ENCODE assay signal across 25 cellular contexts in the genomic region with DNA sequence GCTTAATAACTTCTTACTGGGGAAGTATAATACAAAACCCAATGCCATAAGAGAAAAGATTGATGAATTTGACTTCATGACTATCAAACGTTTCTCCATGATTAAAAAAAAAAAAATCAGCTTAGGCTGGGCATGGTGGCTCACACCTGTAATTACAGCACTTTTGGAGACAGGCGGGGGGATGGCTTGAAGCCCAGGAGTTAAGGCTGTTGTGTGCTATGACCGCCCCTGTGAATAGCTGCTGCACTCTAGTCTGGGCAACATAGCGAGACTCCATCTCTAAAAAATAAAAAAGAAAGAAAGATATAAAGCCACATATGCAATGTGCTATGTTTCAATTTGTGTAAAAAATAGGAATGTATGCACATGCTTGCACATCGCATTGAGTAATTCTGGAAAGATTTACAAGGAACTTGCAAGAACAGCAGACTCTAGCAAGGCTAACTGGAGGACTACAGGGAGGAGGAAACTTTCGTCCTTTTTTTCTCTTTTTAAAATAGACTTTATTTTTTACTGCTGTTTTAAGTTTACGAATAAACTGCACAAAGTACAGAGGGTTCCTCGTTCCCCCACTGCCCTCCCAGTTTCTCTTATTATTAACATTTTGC. TPM values are rescaled to one million over a fixed set of nuclear protein-coding genes. Genes with fewer than 3 reads are reported as not detected.
DNase-seq lines count a peak whose midpoint lies in the region; ATAC-seq and TF ChIP-seq lines count a peak whose summit lies in the region.
"Had no signal": no experiment of that assay in that cellular context is flagged by ENCODE, and none has a peak within 500 bp of the region (broad histone marks: within the 10 kb centered on the region; RNA-seq: fewer than 3 reads in every experiment).

No MANE protein-coding gene starts in this region.

- H4K20me1 ChIP-seq in DND-41 (ENCODE audit: insufficient read depth, low read length) = no peaks in the 10 kb centered on the region; the same call in 1 of the 2 replicates
- H4K20me1 ChIP-seq in OCI-LY3 (ENCODE audit: insufficient read depth, low read length) = no peaks in the 10 kb centered on the region
- no peaks in the 10 kb centered on the region for H4K20me1 ChIP-seq in mammary epithelial cell (ENCODE audit: insufficient read depth, low read length)
- H4K20me1 ChIP-seq: BLaER1 treated with 17β-estradiol and CSF1 and Interleukin-3, amounts not matched to agents 10 nM and 100 nM had no signal

- DNase-seq in NCI-H1417 (lab: John Stamatoyannopoulos, UW) (peak in 2 of 3 experiments; percentile 35 to 53), NCI-H1417 treated with DMSO at 0.1 percent for 48 hours (lab: John Stamatoyannopoulos, UW) (no peak), DND-41 (no peak), fibroblast of villous mesenchyme (ENCODE audit: low read depth) (peak; percentile 41), mammary epithelial cell (no peak), amygdala (lab: John Stamatoyannopoulos, UW) (no peak), KG1 (lab: John Stamatoyannopoulos, UW) (no peak)
- DNase-seq: activated CD4-positive, alpha-beta T cell treated with anti-CD3 and anti-CD28 coated beads, Interleukin-2, amount 50 U/mL, for 4 hours; activated naive CD4-positive, alpha-beta T cell treated with anti-CD3 and anti-CD28 coated beads, Interleukin-2, amount 10 ng/mL, durations not matched to agents 7 days and 5 days; DMS79 treated with DMSO at 0.1 percent for 48 hours; foreskin melanocyte; heart right ventricle; NCI-H2081 treated with DMSO at 0.1 percent for 48 hours; NCI-H510A; ovary; SJCRH30; spleen; T-cell; transverse colon had no signal

- peak; percentile 58; the same call in 2 of the 3 replicates for ATAC-seq in DND-41 (ENCODE audit: insufficient read depth, low read depth)
- ATAC-seq: heart right ventricle, T-cell had no signal

- H3K4me2 ChIP-seq in DND-41 (ENCODE audit: insufficient read depth, low read length) (no peak overlapping the region), OCI-LY3 (ENCODE audit: low read length) (peak overlapping the region; percentile 52), mammary epithelial cell (ENCODE audit: insufficient read depth, low read depth, low read length) (no peak overlapping the region)
- H3K4me2 ChIP-seq: BLaER1 treated with 17β-estradiol and CSF1 and Interleukin-3, amounts not matched to agents 10 nM and 100 nM had no signal

- H3K27ac ChIP-seq in DND-41 (ENCODE audit: low read length) (no peak overlapping the region), OCI-LY3 (ENCODE audit: low read length) (no peak overlapping the region), mammary epithelial cell (ENCODE audit: insufficient read depth, low read depth, low read length) (no peak overlapping the region)
- H3K27ac ChIP-seq: BLaER1 treated with 17β-estradiol and CSF1 and Interleukin-3, amounts not matched to agents 10 nM and 100 nM; breast epithelium; epithelial cell of prostate; heart right ventricle; ovary; SJCRH30; spleen; transverse colon had no signal

- H3K4me1 ChIP-seq in DND-41 (ENCODE audit: insufficient read depth, low read length) = peaks cover 16% of the 10 kb centered on the region
- H3K4me1 ChIP-seq in OCI-LY3 (ENCODE audit: low read length) = peaks cover 25% of the 10 kb centered on the region
- no peaks in the 10 kb centered on the region for H3K4me1 ChIP-seq in mammary epithelial cell (ENCODE audit: insufficient read depth, low read length)
- H3K4me1 ChIP-seq: breast epithelium had no signal

- H3K9ac ChIP-seq in DND-41 (ENCODE audit: low read depth, low read length) = no peak overlapping the region
- no peak overlapping the region for H3K9ac ChIP-seq in OCI-LY3 (ENCODE audit: low read length)
- no peak overlapping the region for H3K9ac ChIP-seq in mammary epithelial cell (ENCODE audit: insufficient read depth, low read length)
- H3K9ac ChIP-seq: BLaER1 treated with 17β-estradiol and CSF1 and Interleukin-3, amounts not matched to agents 10 nM and 100 nM had no signal

- H3K79me2 ChIP-seq in DND-41 (ENCODE audit: insufficient read depth, low read length) (peaks cover 3% of the 10 kb centered on the region), OCI-LY3 (ENCODE audit: low read length) (no peaks in the 10 kb centered on the region), mammary epithelial cell (ENCODE audit: insufficient read depth, low read length) (no peaks in the 10 kb centered on the region)

- H3K4me3 ChIP-seq in DND-41 (ENCODE audit: low read depth in 1 of 2, low read length in 2 of 2) (no peak overlapping the region), OCI-LY3 (ENCODE audit: low read length) (peak overlapping the region; percentile 57; the same call in 1 of the 2 replicates), fibroblast of villous mesenchyme (ENCODE audit: low read depth, low read length) (no peak overlapping the region), mammary epithelial cell (replicated peaks in 1 of 3; ENCODE audit: insufficient read depth in 1 of 3, low read depth in 2 of 3, low read length in 3 of 3) (no peak overlapping the region)
- H3K4me3 ChIP-seq: BLaER1 treated with 17β-estradiol and CSF1 and Interleukin-3, amounts not matched to agents 10 nM and 100 nM; breast epithelium; heart right ventricle; ovary; SJCRH30; spleen; transverse colon had no signal

- H3K36me3 ChIP-seq in DND-41 (ENCODE audit: insufficient read depth, low read length) = no peaks in the 10 kb centered on the region
- no peaks in the 10 kb centered on the region for H3K36me3 ChIP-seq in OCI-LY3 (replicated peaks; ENCODE audit: low read depth, low read length)
- no peaks in the 10 kb centered on the region for H3K36me3 ChIP-seq in mammary epithelial cell (ENCODE audit: insufficient read depth, low read length)
- H3K36me3 ChIP-seq: BLaER1 treated with 17β-estradiol and CSF1 and Interleukin-3, amounts not matched to agents 10 nM and 100 nM; breast epithelium; heart right ventricle; ovary; SJCRH30; spleen; transverse colon had no signal

- H2AFZ ChIP-seq in DND-41 (ENCODE audit: low read depth, low read length) (no peak overlapping the region), OCI-LY3 (ENCODE audit: low read depth, low read length) (peak overlapping the region; percentile 68; the same call in 1 of the 2 replicates), mammary epithelial cell (ENCODE audit: low read depth, low read length) (no peak overlapping the region)

- in situ Hi-C loops in mammary epithelial cell (cut with MboI; ENCODE audit: low sequenced_read_pairs in 2 of 2) = no loop called here

- intact Hi-C loops in mammary epithelial cell (cut with micrococcal nuclease) = no loop called here

- TF ChIP-seq CTCF in DND-41 (IDR thresholded peaks at IDR 0.05; ENCODE audit: borderline replicate concordance, extremely low read depth, low read length, poor library complexity, severe bottlenecking) = no peak
- no peak for TF ChIP-seq CTCF in OCI-LY3 (IDR thresholded peaks at IDR 0.05; ENCODE audit: low read depth, low read length)
- no peak for TF ChIP-seq CTCF in fibroblast of villous mesenchyme (IDR thresholded peaks at IDR 0.05; ENCODE audit: insufficient read depth, low read depth, low read length)
- no peak for TF ChIP-seq CTCF in mammary epithelial cell (conservative IDR thresholded peaks at IDR 0.05 in 1 of 2, IDR thresholded peaks at IDR 0.05 in 1 of 2; ENCODE audit: extremely low read depth in 1 of 2, insufficient read depth in 1 of 2, low read depth in 1 of 2, low read length in 2 of 2)

- no peaks in the 10 kb centered on the region for H3K27me3 ChIP-seq in DND-41 (ENCODE audit: insufficient read depth, low read length, poor library complexity)
- no peaks in the 10 kb centered on the region for H3K27me3 ChIP-seq in OCI-LY3 (ENCODE audit: low read depth, low read length)
- no peaks in the 10 kb centered on the region for H3K27me3 ChIP-seq in mammary epithelial cell (ENCODE audit: insufficient read depth, low read length)
- H3K27me3 ChIP-seq: BLaER1 treated with 17β-estradiol and CSF1 and Interleukin-3, amounts not matched to agents 10 nM and 100 nM; breast epithelium; ovary; SJCRH30; spleen; transverse colon had no signal

- BruUV-seq in mammary epithelial cell (replicated peaks; lab: Mats Ljungman, UMichigan) = no TSS peak

- CTCF ChIA-PET in mammary epithelial cell (lab: Charles Lee; ENCODE audit: low non-redundant PET) = no interaction called here

- WGBS in mammary epithelial cell (ENCODE audit: low coverage, missing lambda C conversion rate) = 65% methylated on average over 8 of the region's 8 CpGs

- dilution Hi-C loops in mammary epithelial cell (cut with HindIII; ENCODE audit: low sequenced_read_pairs) = no loop called here

- H3K9me3 ChIP-seq in DND-41 (ENCODE audit: insufficient read depth, low read length, severe bottlenecking) (no peaks in the 10 kb centered on the region), OCI-LY3 (ENCODE audit: insufficient read depth, low read length) (no peaks in the 10 kb centered on the region), mammary epithelial cell (replicated peaks; ENCODE audit: insufficient read depth, low read length) (no peaks in the 10 kb centered on the region)
- H3K9me3 ChIP-seq: breast epithelium, heart right ventricle, ovary, spleen, transverse colon had no signal

RNA-seq across cellular contexts. Expression of a gene that starts 10.3 kb away (rescaled TPM):
- total RNA-seq in fibroblast of villous mesenchyme (139 and 185 TPM in 2 replicates), mammary epithelial cell (under 1 TPM in 1 of 2 donors, not detected in 1; 0.17 TPM)
- polyA plus RNA-seq in mammary epithelial cell = 0.23 TPM
- polyA minus RNA-seq in mammary epithelial cell = not detected
- total RNA-seq: activated T-helper 1 cell treated with anti-CD3 and anti-CD28 coated beads, Interleukin-12 subunit alpha, Interleukin-12 subunit beta, Interleukin-2, Interleukin-4 antibody, amounts not matched to agents 30 ng/mL and 10 ng/mL and 1 ng/mL, durations not matched to agents 14 hours and 24 hours and 36 hours had no signal

RNA-seq across cellular contexts. Expression of a gene that starts 16.9 kb away (rescaled TPM):
- total RNA-seq in fibroblast of villous mesenchyme (96.0 and 98.4 TPM in 2 replicates), mammary epithelial cell (10 to 100 TPM in 1 of 2 donors, 1 to 10 TPM in 1; 5.6 to 33.5 TPM)
- polyA plus RNA-seq in mammary epithelial cell = 3.9 TPM
- 4.7 TPM for polyA minus RNA-seq in mammary epithelial cell

RNA-seq across cellular contexts. Expression of a gene that starts 27.4 kb away (rescaled TPM):
- 3.0 and 5.2 TPM in 2 replicates for total RNA-seq in fibroblast of villous mesenchyme
- total RNA-seq in mammary epithelial cell = 1 to 10 TPM; 2.0 to 2.3 TPM
- polyA plus RNA-seq in mammary epithelial cell = 1.1 TPM
- 2.6 TPM for polyA minus RNA-seq in mammary epithelial cell

RNA-seq across cellular contexts. Expression of a gene that starts 28.3 kb away (rescaled TPM):
- total RNA-seq in fibroblast of villous mesenchyme (7.4 and 13.4 TPM in 2 replicates), mammary epithelial cell (1 to 10 TPM; 1.6 to 8.3 TPM)
- polyA plus RNA-seq in mammary epithelial cell = 1.2 TPM
- 5.7 TPM for polyA minus RNA-seq in mammary epithelial cell
- polyA plus RNA-seq: neural cell had no signal

RNA-seq across cellular contexts. Expression of a gene that starts 28.5 kb away (rescaled TPM):
- 6.8 and 13.0 TPM in 2 replicates for total RNA-seq in fibroblast of villous mesenchyme
- total RNA-seq in mammary epithelial cell = 10 to 100 TPM in 1 of 2 donors, under 1 TPM in 1; 0.73 to 18.0 TPM
- polyA plus RNA-seq in mammary epithelial cell = 0.93 TPM
- polyA minus RNA-seq in mammary epithelial cell = 0.26 TPM
- total RNA-seq: SJCRH30 had no signal

Comparison
In these comparisons a context has a peak if more than half of its experiments do, and no peak if none do; other contexts are left out.
1. DNase-seq: peak in NCI-H1417 (2 of 3) and fibroblast of villous mesenchyme (single experiment); none in NCI-H1417 treated with DMSO at 0.1 percent for 48 hours (single experiment), DND-41 (single experiment), mammary epithelial cell (single experiment), amygdala (0 of 56) and KG1 (single experiment).
2. RNA of a gene that starts 10.3 kb away (total RNA-seq): 139 to 185 TPM in fibroblast of villous mesenchyme; 0.17 TPM in mammary epithelial cell; every median in the first group is over 100 times any median in the second.